8 cellular contexts compared by ENCODE assay signal in the genomic region with DNA sequence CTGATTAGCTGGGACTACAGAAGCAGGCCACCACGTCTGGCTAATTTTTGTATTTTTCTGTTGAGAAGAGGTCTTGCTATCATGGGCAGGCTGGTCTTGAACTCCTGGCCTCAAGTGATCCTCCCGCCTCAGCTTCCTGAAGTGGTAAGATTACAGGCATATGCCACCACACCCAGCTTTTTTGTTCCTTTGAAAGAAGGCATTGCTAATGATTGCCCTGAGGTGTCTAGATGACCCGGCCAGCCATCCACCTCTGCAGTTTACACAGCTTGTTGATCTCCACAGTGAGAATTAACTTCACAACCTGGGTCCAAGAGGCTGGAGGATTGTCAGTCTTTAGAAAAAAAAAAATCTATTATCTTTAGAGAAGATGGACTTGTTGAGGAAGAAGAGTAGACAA. TPM values are rescaled to one million over a fixed set of nuclear protein-coding genes. Genes with fewer than 3 reads are reported as not detected.
DNase-seq lines count a peak whose midpoint lies in the region; TF ChIP-seq lines count a peak whose summit lies in the region.

No MANE protein-coding gene starts in this region.

- H3K27me3 Mint-ChIP-seq in activated CD4-positive, alpha-beta memory T cell treated with anti-CD3 and anti-CD28 coated beads, Interleukin-2, amount 10 ng/mL, durations not matched to agents 7 days and 5 days: no peaks in the 10 kb centered on the region
- H3K27me3 Mint-ChIP-seq in immature natural killer cell (ENCODE audit: low read depth in 3 of 3): peaks cover 5 to 14% (median 13%) of the 10 kb centered on the region in 3 donors

- H3K9me3 Mint-ChIP-seq in activated CD4-positive, alpha-beta memory T cell treated with anti-CD3 and anti-CD28 coated beads, Interleukin-2, amount 10 ng/mL, durations not matched to agents 7 days and 5 days: no peaks in the 10 kb centered on the region
- no peaks in the 10 kb centered on the region for H3K9me3 Mint-ChIP-seq in immature natural killer cell

- CTCF ChIA-PET in activated CD4-positive, alpha-beta memory T cell treated with anti-CD3 and anti-CD28 coated beads, Interleukin-2, amount 10 ng/mL, durations not matched to agents 7 days and 5 days (lab: Charles Lee): interaction anchor here (1.1 to 1.7 kb wide), 3 partner anchors 8 to 18 kb away, joined by 3 to 4 read pairs (median 3); no protein-coding TSS in a partner anchor

- WGBS in suprapubic skin: 74% methylated on average over 3 of the region's 3 CpGs

- peaks cover 91% of the 10 kb centered on the region for H3K4me1 ChIP-seq in suprapubic skin

- H3K4me3 Mint-ChIP-seq in activated CD4-positive, alpha-beta memory T cell treated with anti-CD3 and anti-CD28 coated beads, Interleukin-2, amount 10 ng/mL, durations not matched to agents 7 days and 5 days: no peak overlapping the region
- H3K4me3 Mint-ChIP-seq in immature natural killer cell: no peak overlapping the region

- no peaks in the 10 kb centered on the region for H3K36me3 ChIP-seq in suprapubic skin

- POLR2A ChIA-PET in activated CD4-positive, alpha-beta memory T cell treated with anti-CD3 and anti-CD28 coated beads, Interleukin-2, amount 10 ng/mL, durations not matched to agents 7 days and 5 days (lab: Charles Lee): interaction anchor here (0.8 to 10.4 kb wide), 8 partner anchors 9 to 40 kb away, joined by 3 to 117 read pairs (median 20); no protein-coding TSS in a partner anchor

- no peaks in the 10 kb centered on the region for H3K9me3 ChIP-seq in suprapubic skin

- no peak for TF ChIP-seq EP300 in suprapubic skin (IDR thresholded peaks at IDR 0.05)

- H3K27me3 ChIP-seq in suprapubic skin: no peaks in the 10 kb centered on the region

- no peak for TF ChIP-seq CTCF in suprapubic skin (IDR thresholded peaks at IDR 0.05)

- peak; percentile 11 for DNase-seq in activated T-cell treated with anti-CD3 and anti-CD28 coated beads, Interleukin-2, amount 50 U/mL, for 1 hour
- DNase-seq in activated T-cell treated with anti-CD3 and anti-CD28 coated beads for 4 hours (no peak), immature natural killer cell (no peak), suprapubic skin (ENCODE audit: low spot score in 2 of 2) (no peak), AG08396 (ENCODE audit: low spot score) (no peak), SHP77 (lab: John Stamatoyannopoulos, UW) (no peak), NOMO-1 treated with DMSO at 0.1 percent for 48 hours (lab: John Stamatoyannopoulos, UW; ENCODE audit: unreplicated experiment) (no peak)
- DNase-seq in activated CD4-positive, alpha-beta memory T cell treated with anti-CD3 and anti-CD28 coated beads, Interleukin-2, amount 10 ng/mL, durations not matched to agents 7 days and 5 days: no peak

- peaks cover 92% of the 10 kb centered on the region for H3K4me1 Mint-ChIP-seq in activated CD4-positive, alpha-beta memory T cell treated with anti-CD3 and anti-CD28 coated beads, Interleukin-2, amount 10 ng/mL, durations not matched to agents 7 days and 5 days
- peaks cover 74 to 84% of the 10 kb centered on the region in 2 donors for H3K4me1 Mint-ChIP-seq in immature natural killer cell

- peak overlapping the region; percentile 50 for H3K27ac Mint-ChIP-seq in activated CD4-positive, alpha-beta memory T cell treated with anti-CD3 and anti-CD28 coated beads, Interleukin-2, amount 10 ng/mL, durations not matched to agents 7 days and 5 days
- H3K27ac Mint-ChIP-seq in immature natural killer cell: peak overlapping the region; percentile 80 to 98 (median 90)

- peaks cover 55% of the 10 kb centered on the region for H3K36me3 Mint-ChIP-seq in activated CD4-positive, alpha-beta memory T cell treated with anti-CD3 and anti-CD28 coated beads, Interleukin-2, amount 10 ng/mL, durations not matched to agents 7 days and 5 days (ENCODE audit: low read depth)
- peaks cover 0 to 5% (median 0%) of the 10 kb centered on the region in 3 donors for H3K36me3 Mint-ChIP-seq in immature natural killer cell

- no peak overlapping the region for H3K4me3 ChIP-seq in suprapubic skin

- no peak for TF ChIP-seq POLR2A in suprapubic skin (IDR thresholded peaks at IDR 0.05)

- peak overlapping the region; percentile 82 for H3K27ac ChIP-seq in suprapubic skin

RNA-seq across cellular contexts. Expression of gene SMAD3, which starts 58.7 kb away (rescaled TPM):
- 100 to 1,000 TPM; 145 to 148 TPM for total RNA-seq in activated CD4-positive, alpha-beta memory T cell treated with anti-CD3 and anti-CD28 coated beads, Interleukin-2, amount 10 ng/mL, durations not matched to agents 7 days and 5 days
- 10 to 100 TPM in 2 of 3 donors, 1 to 10 TPM in 1; 8.9 to 11.9 (median 10.0) TPM for polyA plus RNA-seq in immature natural killer cell
- 10 to 100 TPM; 41.9 to 94.9 (median 56.1) TPM for total RNA-seq in suprapubic skin
